In genomic region chr2:134002391-134002790, GRCh38 we compare ENCODE assay signal across 31 cellular contexts.
"Had no signal": no experiment of that assay in that cellular context is flagged by ENCODE, and none has a peak within 500 bp of the region (broad histone marks: within the 10 kb centered on the region; RNA-seq: fewer than 3 reads in every experiment).

No MANE protein-coding gene starts in this region.

- H3K9me3 Mint-ChIP-seq: activated CD4-positive, alpha-beta memory T cell treated with anti-CD3 and anti-CD28 coated beads, Interleukin-2, amount 10 ng/mL, durations not matched to agents 7 days and 5 days; activated CD4-positive, alpha-beta T cell treated with anti-CD3 and anti-CD28 coated beads, Interleukin-2, amount 10 ng/mL, durations not matched to agents 7 days and 5 days; activated naive CD4-positive, alpha-beta T cell treated with anti-CD3 and anti-CD28 coated beads, Interleukin-2, amount 50 U/mL, for 24 hours; activated T-cell treated with anti-CD3 and anti-CD28 coated beads, Interleukin-2, amount 50 U/mL, for 24 hours; activated T-helper 17 cell treated with anti-CD3 and anti-CD28 coated beads, Interleukin-2, amount 50 U/mL, for 72 hours; dendritic cell treated with granulocyte-macrophage colony-stimulating factor and Interleukin-4, amounts not matched to agents 40 ng/mL and 50 ng/mL, for 4 days; natural killer cell treated with Interleukin-12 subunit alpha and Interleukin-12 subunit beta and Interleukin-15 and Interleukin-18, amount 100 ng/mL, for 72 hours; stimulated activated memory B cell treated with anti-CD40 and anti-IgM and Interleukin-4, amounts not matched to agents 10 μg/mL and 1 μg/mL and 100 μg/mL, for 72 hours; WTC11 had no signal

- FAIRE-seq: endometrium, kidney had no signal

- H3K36me3 Mint-ChIP-seq: activated naive CD4-positive, alpha-beta T cell treated with anti-CD3 and anti-CD28 coated beads, Interleukin-2, amount 50 U/mL, for 24 hours; brain; natural killer cell treated with Interleukin-12 subunit alpha and Interleukin-12 subunit beta and Interleukin-15 and Interleukin-18, amount 100 ng/mL, for 72 hours; WTC11 had no signal

- H3K4me1 ChIP-seq: left lung, right lobe of liver, stomach, tibial artery had no signal

- H3K27me3 ChIP-seq: left lung, right lobe of liver, tibial artery had no signal

- H3K27ac Mint-ChIP-seq: activated CD4-positive, alpha-beta memory T cell treated with anti-CD3 and anti-CD28 coated beads, Interleukin-2, amount 10 ng/mL, durations not matched to agents 7 days and 5 days; activated CD4-positive, alpha-beta T cell treated with anti-CD3 and anti-CD28 coated beads, Interleukin-2, amount 10 ng/mL, durations not matched to agents 7 days and 5 days; activated naive CD4-positive, alpha-beta T cell treated with anti-CD3 and anti-CD28 coated beads, Interleukin-2, amount 50 U/mL, for 24 hours; activated T-cell treated with anti-CD3 and anti-CD28 coated beads, Interleukin-2, amount 50 U/mL, for 24 hours; activated T-helper 17 cell treated with anti-CD3 and anti-CD28 coated beads, Interleukin-2, amount 50 U/mL, for 72 hours; brain; dendritic cell treated with granulocyte-macrophage colony-stimulating factor and Interleukin-4, amounts not matched to agents 40 ng/mL and 50 ng/mL, for 4 days; natural killer cell treated with Interleukin-12 subunit alpha and Interleukin-12 subunit beta and Interleukin-15 and Interleukin-18, amount 100 ng/mL, for 72 hours; stimulated activated memory B cell treated with anti-CD40 and anti-IgM and Interleukin-4, amounts not matched to agents 10 μg/mL and 1 μg/mL and 100 μg/mL, for 72 hours; WTC11 had no signal

- H3K36me3 ChIP-seq: left lung, right lobe of liver, stomach, tibial artery had no signal

- H3K9me3 ChIP-seq: left lung, mucosa of descending colon, right lobe of liver, stomach, tibial artery had no signal

- H3K27ac ChIP-seq: left lung, right lobe of liver, skin epidermis, stomach, tibial artery had no signal

- H3K4me1 Mint-ChIP-seq: activated CD4-positive, alpha-beta memory T cell treated with anti-CD3 and anti-CD28 coated beads, Interleukin-2, amount 10 ng/mL, durations not matched to agents 7 days and 5 days; activated CD4-positive, alpha-beta T cell treated with anti-CD3 and anti-CD28 coated beads, Interleukin-2, amount 10 ng/mL, durations not matched to agents 7 days and 5 days; activated naive CD4-positive, alpha-beta T cell treated with anti-CD3 and anti-CD28 coated beads, Interleukin-2, amount 50 U/mL, for 24 hours; activated T-helper 17 cell treated with anti-CD3 and anti-CD28 coated beads, Interleukin-2, amount 50 U/mL, for 72 hours; brain; stimulated activated memory B cell treated with anti-CD40 and anti-IgM and Interleukin-4, amounts not matched to agents 10 μg/mL and 1 μg/mL and 100 μg/mL, for 72 hours; WTC11 had no signal

- H3K27me3 Mint-ChIP-seq: stimulated activated memory B cell treated with anti-CD40 and anti-IgM and Interleukin-4, amounts not matched to agents 10 μg/mL and 1 μg/mL and 100 μg/mL, for 72 hours had no signal

- ATAC-seq: activated T-helper 17 cell treated with anti-CD3 and anti-CD28 coated beads, Interleukin-2, amount 50 U/mL, for 72 hours; left lung; mucosa of descending colon; natural killer cell treated with Interleukin-12 subunit alpha and Interleukin-12 subunit beta and Interleukin-15 and Interleukin-18, amount 100 ng/mL, for 72 hours; right lobe of liver; SK-N-SH treated with all-trans-retinoic acid at 6 μM for 48 hours; stimulated activated memory B cell treated with anti-CD40 and anti-IgM and Interleukin-4, amounts not matched to agents 10 μg/mL and 1 μg/mL and 100 μg/mL, for 72 hours; WTC11 had no signal

- H3K4me3 ChIP-seq: left lung, lung, mucosa of descending colon, right lobe of liver, skin epidermis, stomach, tibial artery had no signal

- H3K4me3 Mint-ChIP-seq: activated CD4-positive, alpha-beta memory T cell treated with anti-CD3 and anti-CD28 coated beads, Interleukin-2, amount 10 ng/mL, durations not matched to agents 7 days and 5 days; activated CD4-positive, alpha-beta T cell treated with anti-CD3 and anti-CD28 coated beads, Interleukin-2, amount 10 ng/mL, durations not matched to agents 7 days and 5 days; activated naive CD4-positive, alpha-beta T cell treated with anti-CD3 and anti-CD28 coated beads, Interleukin-2, amount 50 U/mL, for 24 hours; activated T-cell treated with anti-CD3 and anti-CD28 coated beads, Interleukin-2, amount 50 U/mL, for 24 hours; activated T-helper 17 cell treated with anti-CD3 and anti-CD28 coated beads, Interleukin-2, amount 50 U/mL, for 72 hours; brain; dendritic cell treated with granulocyte-macrophage colony-stimulating factor and Interleukin-4, amounts not matched to agents 40 ng/mL and 50 ng/mL, for 4 days; natural killer cell treated with Interleukin-12 subunit alpha and Interleukin-12 subunit beta and Interleukin-15 and Interleukin-18, amount 100 ng/mL, for 72 hours; stimulated activated memory B cell treated with anti-CD40 and anti-IgM and Interleukin-4, amounts not matched to agents 10 μg/mL and 1 μg/mL and 100 μg/mL, for 72 hours; WTC11 had no signal

- DNase-seq: activated CD4-positive, alpha-beta memory T cell treated with anti-CD3 and anti-CD28 coated beads, Interleukin-2, amount 10 ng/mL, durations not matched to agents 7 days and 5 days; activated CD4-positive, alpha-beta T cell treated with anti-CD3 and anti-CD28 coated beads for 1 hour; activated CD4-positive, alpha-beta T cell treated with anti-CD3 and anti-CD28 coated beads, Interleukin-2, amount 10 ng/mL, durations not matched to agents 7 days and 5 days; activated CD8-positive, alpha-beta memory T cell treated with anti-CD3 and anti-CD28 coated beads, Interleukin-2, amount 50 U/mL, for 48 hours; activated gamma-delta T cell treated with Interleukin-2 at 50 U/mL for 16 hours; activated T-cell treated with anti-CD3 and anti-CD28 coated beads, Interleukin-2, amount 50 U/mL, for 24 hours; aorta; effector CD4-positive, alpha-beta T cell; erythroblast; head of caudate nucleus; hippocampal formation; kidney; left lung; mucosa of descending colon; right lobe of liver; stimulated activated CD4-positive, alpha-beta T cell treated with anti-CD3 and anti-CD28 coated beads, Interleukin-4, amount 100 ng/mL, for 4 hours; stimulated activated CD8-positive, alpha-beta memory T cell treated with anti-CD3 and anti-CD28 coated beads, Interleukin-4, amount 100 ng/mL, for 48 hours; stomach; T-helper 2 cell; tibial artery had no signal
